In genomic region chr16:85114909-85115567, GRCh38 we compare ENCODE assay signal across 8 cellular contexts. TPM values are rescaled to one million over a fixed set of nuclear protein-coding genes. Genes with fewer than 3 reads are reported as not detected.
DNase-seq lines count a peak whose midpoint lies in the region; ATAC-seq and TF ChIP-seq lines count a peak whose summit lies in the region.

No MANE protein-coding gene starts in this region.

- no peak for TF ChIP-seq EP300 in transverse colon (IDR thresholded peaks at IDR 0.05; ENCODE audit: low read depth)

- DNase-seq in C1 segment of cervical spinal cord (lab: John Stamatoyannopoulos, UW) (peak in 13 of 14 donors; percentile 15 to 81 (median 63)), NCI-H1092 (lab: John Stamatoyannopoulos, UW) (peak; percentile 80), SW 1271 (lab: John Stamatoyannopoulos, UW) (peak; percentile 64 to 79), Right ventricle myocardium inferior (ENCODE audit: missing footprints) (peak; percentile 89), posterior cingulate gyrus (peak; percentile 66 to 97 (median 89)), transverse colon (peak; percentile 93)
- peak; percentile 86 to 95 for DNase-seq in activated naive CD4-positive, alpha-beta T cell treated with anti-CD3 and anti-CD28 coated beads, Interleukin-2, amount 50 U/mL, for 72 hours (ENCODE audit: low spot score in 2 of 2)

- TF ChIP-seq POLR2A in transverse colon (IDR thresholded peaks at IDR 0.05): no peak

- H3K9me3 ChIP-seq in transverse colon: no peaks in the 10 kb centered on the region

- H3K4me1 ChIP-seq in transverse colon: peaks cover 3 to 8% (median 8%) of the 10 kb centered on the region in 4 donors

- in situ Hi-C loops in transverse colon (cut with MboI; ENCODE audit: low pct_ligation_motif_present in 1 of 4, low pct_unique_long_range_greater_than_20kb in 1 of 4, low sequenced_read_pairs in 3 of 4): no loop called here

- H3K36me3 ChIP-seq in transverse colon: no peaks in the 10 kb centered on the region

- intact Hi-C loops in Right ventricle myocardium inferior (cut with DNase I) (loop anchor here (5.0 kb wide), 1 partner anchor 132 kb away; no protein-coding TSS in a partner anchor), posterior cingulate gyrus (cut with DNase I) (loop anchor here (10.0 kb wide), 1 partner anchor 120 kb away; no protein-coding TSS in a partner anchor), transverse colon (cut with DNase I; ENCODE audit: low total_unique reads) (loop anchor here (5.0 to 10.0 kb wide), 3 partner anchors 60 to 600 kb away; no protein-coding TSS in a partner anchor)

- H3K4me3 ChIP-seq in transverse colon: peak overlapping the region in 2 of 4 donors; percentile 27 to 44

- H3K27me3 ChIP-seq in transverse colon: no peaks in the 10 kb centered on the region

- ATAC-seq in GM21526 (IDR thresholded peaks at IDR 0.05; ENCODE audit: low FRiP score, unreplicated experiment): peak; percentile 68
- peak; percentile 91 to 93 for ATAC-seq in activated naive CD4-positive, alpha-beta T cell treated with anti-CD3 and anti-CD28 coated beads, Interleukin-2, amount 50 U/mL, for 72 hours
- peak; percentile 82 for ATAC-seq in Right ventricle myocardium inferior

- 8 to 10% methylated on average over 6 to 20 of the region's 20 CpGs for WGBS in transverse colon (ENCODE audit: low coverage in 1 of 2), 2 donors

- no peaks in the 10 kb centered on the region for H3K9me3 Mint-ChIP-seq in activated naive CD4-positive, alpha-beta T cell treated with anti-CD3 and anti-CD28 coated beads, Interleukin-2, amount 50 U/mL, for 72 hours

- peak overlapping the region; percentile 49 to 75 (median 62) for H3K27ac ChIP-seq in transverse colon

- peak overlapping the region; percentile 77 to 82 for H3K27ac Mint-ChIP-seq in activated naive CD4-positive, alpha-beta T cell treated with anti-CD3 and anti-CD28 coated beads, Interleukin-2, amount 50 U/mL, for 72 hours

- no peaks in the 10 kb centered on the region for H3K36me3 Mint-ChIP-seq in activated naive CD4-positive, alpha-beta T cell treated with anti-CD3 and anti-CD28 coated beads, Interleukin-2, amount 50 U/mL, for 72 hours

- peak; percentile 95 to 98 (median 96) for TF ChIP-seq CTCF in transverse colon (IDR thresholded peaks at IDR 0.05)

RNA-seq across cellular contexts. Expression of gene CIBAR2, which starts 2.8 kb away (rescaled TPM):
- not detected for total RNA-seq in activated naive CD4-positive, alpha-beta T cell treated with anti-CD3 and anti-CD28 coated beads, Interleukin-2, amount 50 U/mL, for 72 hours
- not detected for total RNA-seq in Right ventricle myocardium inferior
- under 1 TPM in 1 of 4 donors, not detected in 3; 0.79 TPM for total RNA-seq in transverse colon
